Comparison of ENCODE assay signal across 2 cellular contexts in the genomic region with DNA sequence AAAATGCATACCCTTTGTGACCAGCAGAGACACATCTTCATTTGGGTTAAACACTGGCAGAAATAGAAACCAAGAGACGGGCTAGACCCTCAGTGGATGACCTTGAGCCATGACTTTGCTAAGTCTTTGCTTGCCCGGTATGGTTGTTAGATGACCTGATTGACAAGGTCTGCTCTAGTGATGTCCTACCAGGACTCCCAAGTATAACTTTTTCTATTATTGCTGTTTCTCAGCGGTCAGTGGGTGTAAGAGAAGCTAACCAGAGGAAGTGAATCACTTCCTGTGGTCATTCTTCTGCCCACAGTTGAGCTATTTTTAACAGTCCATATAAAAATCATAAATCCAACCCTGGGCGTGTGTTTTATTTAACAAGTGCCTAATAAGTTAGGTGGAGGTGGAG.
TF ChIP-seq lines count a peak whose summit lies in the region.

No MANE protein-coding gene starts in this region.

TF ChIP-seq in HCT116, 20 proteins besides CTCF, POLR2A, EP300 and RAD21:
- TF ChIP-seq, protein P1, sequence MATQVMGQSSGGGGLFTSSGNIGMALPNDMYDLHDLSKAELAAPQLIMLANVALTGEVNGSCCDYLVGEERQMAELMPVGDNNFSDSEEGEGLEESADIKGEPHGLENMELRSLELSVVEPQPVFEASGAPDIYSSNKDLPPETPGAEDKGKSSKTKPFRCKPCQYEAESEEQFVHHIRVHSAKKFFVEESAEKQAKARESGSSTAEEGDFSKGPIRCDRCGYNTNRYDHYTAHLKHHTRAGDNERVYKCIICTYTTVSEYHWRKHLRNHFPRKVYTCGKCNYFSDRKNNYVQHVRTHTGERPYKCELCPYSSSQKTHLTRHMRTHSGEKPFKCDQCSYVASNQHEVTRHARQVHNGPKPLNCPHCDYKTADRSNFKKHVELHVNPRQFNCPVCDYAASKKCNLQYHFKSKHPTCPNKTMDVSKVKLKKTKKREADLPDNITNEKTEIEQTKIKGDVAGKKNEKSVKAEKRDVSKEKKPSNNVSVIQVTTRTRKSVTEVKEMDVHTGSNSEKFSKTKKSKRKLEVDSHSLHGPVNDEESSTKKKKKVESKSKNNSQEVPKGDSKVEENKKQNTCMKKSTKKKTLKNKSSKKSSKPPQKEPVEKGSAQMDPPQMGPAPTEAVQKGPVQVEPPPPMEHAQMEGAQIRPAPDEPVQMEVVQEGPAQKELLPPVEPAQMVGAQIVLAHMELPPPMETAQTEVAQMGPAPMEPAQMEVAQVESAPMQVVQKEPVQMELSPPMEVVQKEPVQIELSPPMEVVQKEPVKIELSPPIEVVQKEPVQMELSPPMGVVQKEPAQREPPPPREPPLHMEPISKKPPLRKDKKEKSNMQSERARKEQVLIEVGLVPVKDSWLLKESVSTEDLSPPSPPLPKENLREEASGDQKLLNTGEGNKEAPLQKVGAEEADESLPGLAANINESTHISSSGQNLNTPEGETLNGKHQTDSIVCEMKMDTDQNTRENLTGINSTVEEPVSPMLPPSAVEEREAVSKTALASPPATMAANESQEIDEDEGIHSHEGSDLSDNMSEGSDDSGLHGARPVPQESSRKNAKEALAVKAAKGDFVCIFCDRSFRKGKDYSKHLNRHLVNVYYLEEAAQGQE (IDR thresholded peaks at IDR 0.05; ENCODE audit: low read depth), result no peak
- TF ChIP-seq, protein P2, sequence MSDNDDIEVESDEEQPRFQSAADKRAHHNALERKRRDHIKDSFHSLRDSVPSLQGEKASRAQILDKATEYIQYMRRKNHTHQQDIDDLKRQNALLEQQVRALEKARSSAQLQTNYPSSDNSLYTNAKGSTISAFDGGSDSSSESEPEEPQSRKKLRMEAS (IDR thresholded peaks at IDR 0.05), result no peak
- TF ChIP-seq EGR1 (IDR thresholded peaks at IDR 0.05; ENCODE audit: low read depth) (peak; percentile 57; the same call in 1 of the 2 replicates), JUND (IDR thresholded peaks at IDR 0.05) (peak; percentile 67), EZH2 (IDR thresholded peaks at IDR 0.05) (no peak), CBX3 (IDR thresholded peaks at IDR 0.05; ENCODE audit: low read depth) (0 out of 2 replicates have a peak, but pooled peaks have one; percentile 34), CEBPB (IDR thresholded peaks at IDR 0.05; ENCODE audit: low read depth) (no peak), TCF7L2 (IDR thresholded peaks at IDR 0.05; ENCODE audit: borderline replicate concordance, extremely low read depth, insufficient read depth, insufficient read length) (no peak), ELF1 (IDR thresholded peaks at IDR 0.05; ENCODE audit: borderline replicate concordance, low read depth) (no peak), SP1 (IDR thresholded peaks at IDR 0.05; ENCODE audit: low read depth) (peak; percentile 60), FOSL1 (IDR thresholded peaks at IDR 0.05; ENCODE audit: low read depth) (peak; percentile 62), SIN3A (IDR thresholded peaks at IDR 0.05; ENCODE audit: low read depth) (no peak)
- TF ChIP-seq, protein P3, sequence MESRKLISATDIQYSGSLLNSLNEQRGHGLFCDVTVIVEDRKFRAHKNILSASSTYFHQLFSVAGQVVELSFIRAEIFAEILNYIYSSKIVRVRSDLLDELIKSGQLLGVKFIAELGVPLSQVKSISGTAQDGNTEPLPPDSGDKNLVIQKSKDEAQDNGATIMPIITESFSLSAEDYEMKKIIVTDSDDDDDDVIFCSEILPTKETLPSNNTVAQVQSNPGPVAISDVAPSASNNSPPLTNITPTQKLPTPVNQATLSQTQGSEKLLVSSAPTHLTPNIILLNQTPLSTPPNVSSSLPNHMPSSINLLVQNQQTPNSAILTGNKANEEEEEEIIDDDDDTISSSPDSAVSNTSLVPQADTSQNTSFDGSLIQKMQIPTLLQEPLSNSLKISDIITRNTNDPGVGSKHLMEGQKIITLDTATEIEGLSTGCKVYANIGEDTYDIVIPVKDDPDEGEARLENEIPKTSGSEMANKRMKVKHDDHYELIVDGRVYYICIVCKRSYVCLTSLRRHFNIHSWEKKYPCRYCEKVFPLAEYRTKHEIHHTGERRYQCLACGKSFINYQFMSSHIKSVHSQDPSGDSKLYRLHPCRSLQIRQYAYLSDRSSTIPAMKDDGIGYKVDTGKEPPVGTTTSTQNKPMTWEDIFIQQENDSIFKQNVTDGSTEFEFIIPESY (IDR thresholded peaks at IDR 0.05; ENCODE audit: extremely low read depth, insufficient replicate concordance, low read length), result no peak
- TF ChIP-seq, protein P4, sequence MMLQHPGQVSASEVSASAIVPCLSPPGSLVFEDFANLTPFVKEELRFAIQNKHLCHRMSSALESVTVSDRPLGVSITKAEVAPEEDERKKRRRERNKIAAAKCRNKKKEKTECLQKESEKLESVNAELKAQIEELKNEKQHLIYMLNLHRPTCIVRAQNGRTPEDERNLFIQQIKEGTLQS (IDR thresholded peaks at IDR 0.05), result no peak

TF ChIP-seq in SK-N-SH, 30 proteins besides CTCF, POLR2A, EP300 and RAD21 (continued from another document):
- TF ChIP-seq, protein P3 (IDR thresholded peaks at IDR 0.05; ENCODE audit: borderline replicate concordance, low read depth), result no peak
- TF ChIP-seq, protein P2 (IDR thresholded peaks at IDR 0.05; ENCODE audit: low read depth), result 0 out of 2 replicates have a peak, but pooled peaks have one; percentile 16
